13 cellular contexts compared by ENCODE assay signal in the genomic region with DNA sequence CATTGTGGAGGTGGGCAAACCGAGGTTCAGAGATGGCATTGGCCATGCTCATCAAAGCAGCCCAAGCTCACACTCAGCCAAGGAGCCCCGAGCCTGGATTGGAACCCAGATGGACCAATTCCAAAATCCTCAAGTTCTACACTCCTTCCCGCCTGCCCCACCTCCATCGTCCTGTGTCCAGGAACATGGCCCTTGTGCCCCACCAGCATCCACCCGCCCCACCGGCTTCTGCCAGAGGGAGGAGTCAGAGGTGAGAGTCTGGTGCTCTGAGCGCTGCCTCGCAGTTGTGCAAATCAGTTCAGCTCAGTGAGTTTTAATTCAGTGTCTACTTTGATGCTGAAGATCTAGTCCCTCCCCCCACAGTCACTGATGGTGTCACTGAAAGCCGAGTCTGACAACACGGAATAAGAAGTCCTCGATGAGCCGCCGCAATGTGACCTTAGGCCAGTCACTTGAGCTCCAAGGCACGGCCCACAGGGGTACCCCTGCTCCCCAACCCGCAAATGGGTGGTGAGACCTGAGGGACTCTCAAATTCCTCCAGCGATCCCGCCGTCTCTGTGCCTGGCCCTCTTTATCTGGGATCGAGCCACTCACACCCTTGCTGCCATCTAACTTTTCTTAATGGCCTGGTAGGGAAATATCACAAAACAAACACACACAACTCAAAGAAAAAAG. TPM values are rescaled to one million over a fixed set of nuclear protein-coding genes. Genes with fewer than 3 reads are reported as not detected.
DNase-seq lines count a peak whose midpoint lies in the region; ATAC-seq, FAIRE-seq and TF ChIP-seq lines count a peak whose summit lies in the region.
"Had no signal": no experiment of that assay in that cellular context is flagged by ENCODE, and none has a peak within 500 bp of the region (broad histone marks: within the 10 kb centered on the region; RNA-seq: fewer than 3 reads in every experiment).

No MANE protein-coding gene starts in this region.

- CTCF ChIA-PET in HepG2 (lab: Yijun Ruan, JAX; ENCODE audit: low intra/inter-chr PET ratio, low total read pairs): no interaction called here

- H3K27me3 ChIP-seq in liver (ENCODE audit: control insufficient read depth in 4 of 4, insufficient read depth in 4 of 4, low read length in 3 of 4) (no peaks in the 10 kb centered on the region), HepG2 (ENCODE audit: control insufficient read depth in 1 of 2, insufficient read depth in 2 of 2, low read length in 2 of 2) (peaks cover 2 to 11% of the 10 kb centered on the region in 2 experiments; a peak in 4 of 5 replicates), vagina (no peaks in the 10 kb centered on the region)
- H3K27me3 ChIP-seq: hepatocyte, uterus had no signal

- no peak for DNase-seq in HepG2 (ENCODE audit: low spot score)
- no peak for DNase-seq in activated naive CD8-positive, alpha-beta T cell treated with anti-CD3 and anti-CD28 coated beads, Interleukin-2, amount 10 ng/mL, durations not matched to agents 7 days and 5 days
- peak in 1 of 10 donors; percentile 10 for DNase-seq in naive thymus-derived CD8-positive, alpha-beta T cell
- DNase-seq in vagina (ENCODE audit: extremely low spot score in 2 of 2): no peak
- DNase-seq in GM19240 (ENCODE audit: insufficient read length, low spot score): no peak
- DNase-seq in GM13976 (ENCODE audit: low spot score): no peak
- DNase-seq in activated CD8-positive, alpha-beta memory T cell treated with anti-CD3 and anti-CD28 coated beads, Interleukin-2, amount 50 U/mL, for 4 hours: no peak
- DNase-seq: HFFc6, NCI-H1105 treated with DMSO at 0.1 percent for 48 hours, uterus had no signal

- TF ChIP-seq EP300 in HepG2 (IDR thresholded peaks at IDR 0.05; ENCODE audit: low read depth in 2 of 2, low read length in 2 of 2): no peak
- no peak for TF ChIP-seq EP300 in HepG2 (CRISPR knock-in tag; IDR thresholded peaks at IDR 0.05; ENCODE audit: borderline replicate concordance)

- H3K4me3 Mint-ChIP-seq in activated naive CD8-positive, alpha-beta T cell treated with anti-CD3 and anti-CD28 coated beads, Interleukin-2, amount 10 ng/mL, durations not matched to agents 7 days and 5 days: peak overlapping the region; percentile 45
- peak overlapping the region in 9 of 10 donors; percentile 19 to 74 (median 60) for H3K4me3 Mint-ChIP-seq in naive thymus-derived CD8-positive, alpha-beta T cell
- H3K4me3 Mint-ChIP-seq: HFFc6 had no signal

- no peaks in the 10 kb centered on the region for H3K79me2 ChIP-seq in HepG2 (ENCODE audit: insufficient read depth, low read length)
- H3K79me2 ChIP-seq: hepatocyte had no signal

- H3K9me3 ChIP-seq in liver (ENCODE audit: control insufficient read depth in 4 of 4, low read length in 3 of 4) (no peaks in the 10 kb centered on the region), HepG2 (ENCODE audit: low read length) (no peaks in the 10 kb centered on the region), vagina (no peaks in the 10 kb centered on the region)
- H3K9me3 ChIP-seq: uterus had no signal

- no peak overlapping the region for H3K27ac Mint-ChIP-seq in activated naive CD8-positive, alpha-beta T cell treated with anti-CD3 and anti-CD28 coated beads, Interleukin-2, amount 10 ng/mL, durations not matched to agents 7 days and 5 days
- H3K27ac Mint-ChIP-seq in naive thymus-derived CD8-positive, alpha-beta T cell: peak overlapping the region in 6 of 10 donors; percentile 48 to 79 (median 74)
- H3K27ac Mint-ChIP-seq: HFFc6 had no signal

- FAIRE-seq in HepG2 (lab: Jason Lieb, UNC): no peak

- H2AFZ ChIP-seq in HepG2 (ENCODE audit: low read length): no peak overlapping the region
- H2AFZ ChIP-seq: hepatocyte had no signal

- TF ChIP-seq RAD21 in liver (IDR thresholded peaks at IDR 0.05) (no peak), HepG2 (CRISPR knock-in tag; IDR thresholded peaks at IDR 0.05) (no peak)

- no peaks in the 10 kb centered on the region for H4K20me1 ChIP-seq in HepG2 (ENCODE audit: insufficient read depth, low read length)

- H3K4me1 ChIP-seq in liver (ENCODE audit: control insufficient read depth in 4 of 4, insufficient read depth in 4 of 4, low read length in 3 of 4) (peaks cover 0 to 27% (median 10%) of the 10 kb centered on the region in 4 donors), HepG2 (ENCODE audit: insufficient read depth, low read length) (no peaks in the 10 kb centered on the region), vagina (peaks cover 31% of the 10 kb centered on the region)
- H3K4me1 ChIP-seq: uterus had no signal

- H3K27ac ChIP-seq in liver (ENCODE audit: low read depth in 1 of 2, low read length in 2 of 2) (peak overlapping the region; percentile 52 to 58), HepG2 (ENCODE audit: extremely low read length, insufficient read depth, low read length) (no peak overlapping the region), vagina (peak overlapping the region; percentile 35)
- H3K27ac ChIP-seq: hepatocyte, uterus had no signal

- 87% methylated on average over 19 of the region's 19 CpGs for whole genome bisulfite sequencing in liver
- 56% methylated on average over 14 of the region's 19 CpGs for WGBS in HepG2 (ENCODE audit: low lambda C conversion rate)

- intact Hi-C loops in HepG2 (cut with micrococcal nuclease; ENCODE audit: unreplicated experiment): no loop called here
- intact Hi-C loops in vagina (cut with DNase I): loop anchor here (5.0 kb wide), 1 partner anchor 68 kb away; no protein-coding TSS in a partner anchor

- POLR2A ChIA-PET in HepG2 (lab: Yijun Ruan, JAX): no interaction called here
- POLR2A ChIA-PET in activated naive CD8-positive, alpha-beta T cell treated with anti-CD3 and anti-CD28 coated beads, Interleukin-2, amount 10 ng/mL, durations not matched to agents 7 days and 5 days (lab: Charles Lee): interaction anchor here (3.1 kb wide), 1 partner anchor 11 kb away, joined by 15 read pairs; no protein-coding TSS in a partner anchor
- POLR2A ChIA-PET in naive thymus-derived CD8-positive, alpha-beta T cell (lab: Charles Lee): interaction anchor here (0.6 to 2.3 kb wide), 2 partner anchors 16 to 26 kb away, joined by 7 to 16 read pairs; a partner anchor contains a TSS

- no peaks in the 10 kb centered on the region for H3K36me3 Mint-ChIP-seq in activated naive CD8-positive, alpha-beta T cell treated with anti-CD3 and anti-CD28 coated beads, Interleukin-2, amount 10 ng/mL, durations not matched to agents 7 days and 5 days
- H3K36me3 Mint-ChIP-seq in naive thymus-derived CD8-positive, alpha-beta T cell: peaks cover 0 to 7% (median 0%) of the 10 kb centered on the region in 3 donors

- in situ Hi-C loops in HepG2 (cut with HindIII; ENCODE audit: extremely low pct_ligation_motif_present, low pct_unique_long_range_greater_than_20kb): no loop called here
- in situ Hi-C loops in GM13976 (cut with MboI; ENCODE audit: low sequenced_read_pairs, unreplicated experiment): no loop called here

- H3K4me1 Mint-ChIP-seq in activated naive CD8-positive, alpha-beta T cell treated with anti-CD3 and anti-CD28 coated beads, Interleukin-2, amount 10 ng/mL, durations not matched to agents 7 days and 5 days: peaks cover 13% of the 10 kb centered on the region
- H3K4me1 Mint-ChIP-seq in naive thymus-derived CD8-positive, alpha-beta T cell: peaks cover 18 to 48% (median 38%) of the 10 kb centered on the region in 4 donors

- H3K9ac ChIP-seq in liver (ENCODE audit: low read depth in 1 of 2, low read length in 2 of 2): no peak overlapping the region
- H3K9ac ChIP-seq in HepG2 (ENCODE audit: insufficient read depth, low read depth, low read length): no peak overlapping the region

- BruUV-seq in HepG2 (replicated peaks; lab: Mats Ljungman, UMichigan): no TSS peak

- H3K4me3 ChIP-seq in liver (ENCODE audit: low read depth in 1 of 3, low read length in 3 of 3) (no peak overlapping the region), HepG2 (replicated peaks in 1 of 3; ENCODE audit: insufficient read depth in 1 of 3, low read depth in 2 of 3, low read length in 3 of 3) (no peak overlapping the region), vagina (no peak overlapping the region)
- H3K4me3 ChIP-seq: hepatocyte, uterus had no signal

- peaks cover 0 to 12% (median 0%) of the 10 kb centered on the region in 4 donors for H3K36me3 ChIP-seq in liver (ENCODE audit: control insufficient read depth in 4 of 4, insufficient read depth in 3 of 4, low read depth in 1 of 4, low read length in 3 of 4)
- H3K36me3 ChIP-seq in HepG2 (replicated peaks in 1 of 2; ENCODE audit: control insufficient read depth in 1 of 2, insufficient read depth in 2 of 2, low read length in 2 of 2): no peaks in the 10 kb centered on the region
- H3K36me3 ChIP-seq in vagina: no peaks in the 10 kb centered on the region
- H3K36me3 ChIP-seq: uterus had no signal

- no peak for ATAC-seq in HepG2
- no peak for ATAC-seq in activated naive CD8-positive, alpha-beta T cell treated with anti-CD3 and anti-CD28 coated beads, Interleukin-2, amount 10 ng/mL, durations not matched to agents 7 days and 5 days (ENCODE audit: low read depth)
- no peak for ATAC-seq in naive thymus-derived CD8-positive, alpha-beta T cell

- no peak for TF ChIP-seq POLR2A in HepG2 (IDR thresholded peaks at IDR 0.05; ENCODE audit: insufficient read depth in 1 of 2, low read depth in 2 of 2, low read length in 2 of 2)
- no peak for TF ChIP-seq POLR2A in vagina (IDR thresholded peaks at IDR 0.05)

- H3K9me3 Mint-ChIP-seq in activated naive CD8-positive, alpha-beta T cell treated with anti-CD3 and anti-CD28 coated beads, Interleukin-2, amount 10 ng/mL, durations not matched to agents 7 days and 5 days: no peaks in the 10 kb centered on the region
- H3K9me3 Mint-ChIP-seq in naive thymus-derived CD8-positive, alpha-beta T cell: no peaks in the 10 kb centered on the region
- H3K9me3 Mint-ChIP-seq: CD8-positive, alpha-beta memory T cell; HFFc6 had no signal

- no peak overlapping the region for H3K4me2 ChIP-seq in HepG2 (ENCODE audit: low read depth, low read length)
- H3K4me2 ChIP-seq: hepatocyte had no signal

- H3K27me3 Mint-ChIP-seq in activated naive CD8-positive, alpha-beta T cell treated with anti-CD3 and anti-CD28 coated beads, Interleukin-2, amount 10 ng/mL, durations not matched to agents 7 days and 5 days: no peaks in the 10 kb centered on the region
- H3K27me3 Mint-ChIP-seq in naive thymus-derived CD8-positive, alpha-beta T cell: no peaks in the 10 kb centered on the region
- H3K27me3 Mint-ChIP-seq: CD8-positive, alpha-beta memory T cell had no signal

- TF ChIP-seq CTCF in liver (IDR thresholded peaks at IDR 0.05; ENCODE audit: low read depth, low read length, missing input control) (no peak), HepG2 (CRISPR knock-in tag; IDR thresholded peaks at IDR 0.05) (no peak), vagina (IDR thresholded peaks at IDR 0.05) (no peak), GM13976 (IDR thresholded peaks at IDR 0.05; ENCODE audit: borderline replicate concordance, control extremely low read depth, extremely low read depth, insufficient read depth, missing control alignments) (no peak)

RNA-seq across cellular contexts. Expression of a gene that starts 26.3 kb away (rescaled TPM):
- total RNA-seq in liver: 10 to 100 TPM in 1 of 2 donors, 1 to 10 TPM in 1; 3.6 to 25.1 TPM
- 10 to 100 TPM; 11.5 to 22.2 TPM for polyA plus RNA-seq in liver
- total RNA-seq in HepG2 (2016; rRNA removed; fragmentation: Illumina TruSeq; extraction: Trizol): 1.1 and 1.3 TPM in 2 replicates
- 1.3 and 1.8 TPM in 2 replicates for total RNA-seq in HepG2 (2016; cell fraction: cytosol; rRNA removed; fragmentation: Illumina TruSeq; extraction: Trizol; ENCODE audit: low read depth)
- 1.2 and 1.3 TPM in 2 replicates for total RNA-seq in HepG2 (2016; cell fraction: insoluble cytoplasmic fraction; rRNA removed; fragmentation: Illumina TruSeq; extraction: Trizol)
- total RNA-seq in HepG2 (2016; cell fraction: membrane; rRNA removed; fragmentation: Illumina TruSeq; extraction: Trizol): 2.2 and 2.3 TPM in 2 replicates
- 0.78 TPM in 2 replicates for total RNA-seq in HepG2 (2016; cell fraction: nucleus; rRNA removed; fragmentation: Illumina TruSeq; extraction: Trizol)
- 0.85 and 0.90 TPM in 2 replicates for polyA plus RNA-seq in HepG2 (2011; rRNA removed)
- 0.47 and 0.62 TPM in 2 replicates for polyA plus RNA-seq in HepG2 (2011; cell fraction: cytosol; rRNA removed)
- 0.83 and 1.2 TPM in 2 replicates for polyA plus RNA-seq in HepG2 (2011; cell fraction: nucleus; rRNA removed)
- polyA plus RNA-seq in HepG2 (2012): 0.30 and 0.45 TPM in 2 replicates
- polyA plus RNA-seq in HepG2 (2016; cell fraction: cytosol; fragmentation: Illumina TruSeq; extraction: Trizol; ENCODE audit: low read depth): 2.1 and 2.9 TPM in 2 replicates
- polyA plus RNA-seq in HepG2 (2016; cell fraction: insoluble cytoplasmic fraction; fragmentation: Illumina TruSeq; extraction: Trizol; ENCODE audit: low read depth): 1.7 and 2.3 TPM in 2 replicates
- 3.3 and 3.5 TPM in 2 replicates for polyA plus RNA-seq in HepG2 (2016; cell fraction: membrane; fragmentation: Illumina TruSeq; extraction: Trizol; ENCODE audit: low read depth)
- 2.0 and 3.4 TPM in 2 replicates for polyA plus RNA-seq in HepG2 (2016; cell fraction: nucleus; fragmentation: Illumina TruSeq; extraction: Trizol; ENCODE audit: insufficient read depth, low read depth)
- 0.20 and 0.87 TPM in 2 replicates for polyA minus RNA-seq in HepG2 (2011; rRNA and poly(A)+ RNA removed; ENCODE audit: low replicate concordance)
- polyA minus RNA-seq in HepG2 (2011; cell fraction: cytosol; rRNA and poly(A)+ RNA removed): not detected in 2 replicates
- 0.75 and 0.77 TPM in 2 replicates for polyA minus RNA-seq in HepG2 (2011; cell fraction: nucleus; rRNA and poly(A)+ RNA removed)
- total RNA-seq in activated naive CD8-positive, alpha-beta T cell treated with anti-CD3 and anti-CD28 coated beads, Interleukin-2, amount 10 ng/mL, durations not matched to agents 7 days and 5 days: 10 to 100 TPM; 29.0 to 38.9 TPM
- total RNA-seq in naive thymus-derived CD8-positive, alpha-beta T cell: 10 to 100 TPM; 61.3 to 63.5 TPM
- polyA plus RNA-seq in naive thymus-derived CD8-positive, alpha-beta T cell: 10 to 100 TPM; 29.5 to 34.1 (median 30.7) TPM
- total RNA-seq in vagina: 25.0 TPM
